In genomic region chr7:36526720-36527548, GRCh38 we compare ENCODE assay signal across 8 cellular contexts.
DNase-seq lines count a peak whose midpoint lies in the region; ATAC-seq, FAIRE-seq and TF ChIP-seq lines count a peak whose summit lies in the region.

No MANE protein-coding gene starts in this region.

- peak; percentile 91 for FAIRE-seq in bronchial epithelial cell (lab: Jason Lieb, UNC)

- CTCF ChIA-PET in A673 (lab: Charles Lee): interaction anchor here (0.7 kb wide), 1 partner anchor 672 kb away, joined by 3 read pairs; no protein-coding TSS in a partner anchor

- H3K27ac Mint-ChIP-seq in stimulated activated naive CD8-positive, alpha-beta T cell treated with anti-CD3 and anti-CD28 coated beads, Interleukin-15, amount 100 ng/mL, for 72 hours: peak overlapping the region in 1 of 2 donors; percentile 6

- H3K4me1 ChIP-seq in A673 (ENCODE audit: insufficient read depth, low read length, poor library complexity, severe bottlenecking): peaks cover 6% of the 10 kb centered on the region

- TF ChIP-seq CTCF in A673 (conservative IDR thresholded peaks at IDR 0.05; ENCODE audit: low read depth, low read length) (no peak), bronchial epithelial cell (IDR thresholded peaks at IDR 0.05; ENCODE audit: insufficient read depth, low read length, severe bottlenecking) (no peak)

- H3K27me3 ChIP-seq in A673 (replicated peaks; ENCODE audit: insufficient read depth, low read depth, low read length, poor library complexity) (peaks cover under 1% of the 10 kb centered on the region), bronchial epithelial cell (ENCODE audit: control insufficient read depth, insufficient read depth, low read length) (no peaks in the 10 kb centered on the region)

- no peaks in the 10 kb centered on the region for H3K9me3 Mint-ChIP-seq in stimulated activated naive CD8-positive, alpha-beta T cell treated with anti-CD3 and anti-CD28 coated beads, Interleukin-15, amount 100 ng/mL, for 72 hours

- peak; percentile 96 for ATAC-seq in GM19463 (IDR thresholded peaks at IDR 0.05; ENCODE audit: unreplicated experiment)
- peak; percentile 89 for ATAC-seq in stimulated activated naive CD8-positive, alpha-beta T cell treated with anti-CD3 and anti-CD28 coated beads, Interleukin-15, amount 100 ng/mL, for 72 hours
- no peak for ATAC-seq in sciatic nerve

- POLR2A ChIA-PET in A673 (lab: Charles Lee; ENCODE audit: low non-redundant PET): no interaction called here

- DNase-seq in A673 (ENCODE audit: low spot score) (peak; percentile 42), LHCN-M2 (ENCODE audit: low read depth) (peak; percentile 86), bronchial epithelial cell (ENCODE audit: low read depth) (peak; percentile 95), DMS79 (lab: John Stamatoyannopoulos, UW) (no peak), cerebellar cortex (ENCODE audit: low spot score) (no peak), sciatic nerve (ENCODE audit: low spot score) (no peak)
- DNase-seq in stimulated activated naive CD8-positive, alpha-beta T cell treated with anti-CD3 and anti-CD28 coated beads, Interleukin-15, amount 100 ng/mL, for 72 hours: peak in 1 of 2 donors; percentile 18

- no peaks in the 10 kb centered on the region for H3K36me3 ChIP-seq in A673 (ENCODE audit: insufficient read depth, low read length, poor library complexity, severe bottlenecking)
- H3K36me3 ChIP-seq in bronchial epithelial cell (ENCODE audit: control insufficient read depth, insufficient read depth, low read length): no peaks in the 10 kb centered on the region

- BruUV-seq in A673 (replicated peaks; lab: Mats Ljungman, UMichigan): no TSS peak

- no peaks in the 10 kb centered on the region for H3K27me3 Mint-ChIP-seq in stimulated activated naive CD8-positive, alpha-beta T cell treated with anti-CD3 and anti-CD28 coated beads, Interleukin-15, amount 100 ng/mL, for 72 hours

- H3K9me3 ChIP-seq in A673 (ENCODE audit: low read depth, low read length, poor library complexity, severe bottlenecking): no peaks in the 10 kb centered on the region

- H3K4me3 ChIP-seq in A673 (ENCODE audit: low read depth, low read length, poor library complexity, severe bottlenecking): no peak overlapping the region
- H3K4me3 ChIP-seq in bronchial epithelial cell (ENCODE audit: low read depth, low read length): no peak overlapping the region

- no peak overlapping the region for H3K27ac ChIP-seq in A673 (ENCODE audit: low read depth, low read length, poor library complexity, severe bottlenecking)

- intact Hi-C loops in A673 (cut with micrococcal nuclease; ENCODE audit: unreplicated experiment) (no loop called here), sciatic nerve (cut with DNase I) (loop anchor here (1.0 kb wide), 1 partner anchor 24 kb away; no protein-coding TSS in a partner anchor)

- peaks cover 19% of the 10 kb centered on the region for H3K4me1 Mint-ChIP-seq in stimulated activated naive CD8-positive, alpha-beta T cell treated with anti-CD3 and anti-CD28 coated beads, Interleukin-15, amount 100 ng/mL, for 72 hours

- H3K4me3 Mint-ChIP-seq in stimulated activated naive CD8-positive, alpha-beta T cell treated with anti-CD3 and anti-CD28 coated beads, Interleukin-15, amount 100 ng/mL, for 72 hours: peak overlapping the region in 1 of 2 donors; percentile 2

Comparison
In these comparisons a context has a peak if more than half of its experiments do, and no peak if none do; other contexts are left out.
1. DNase-seq: peak in A673 (single experiment), LHCN-M2 (single experiment) and bronchial epithelial cell (single experiment); none in DMS79 (single experiment), cerebellar cortex (single experiment) and sciatic nerve (single experiment).